In genomic region chr10:71748671-71749191, GRCh38 we compare ENCODE assay signal across 8 cellular contexts. TPM values are rescaled to one million over a fixed set of nuclear protein-coding genes. Genes with fewer than 3 reads are reported as not detected.
DNase-seq lines count a peak whose midpoint lies in the region; ATAC-seq and TF ChIP-seq lines count a peak whose summit lies in the region.

No MANE protein-coding gene starts in this region.

- H3K9me3 Mint-ChIP-seq in GM23338 = no peaks in the 10 kb centered on the region
- H3K9me3 Mint-ChIP-seq in T-cell = no peaks in the 10 kb centered on the region

- H3K4me3 Mint-ChIP-seq in GM23338 (no peak overlapping the region), T-cell (peak overlapping the region; percentile 67 to 80 (median 71))

- H3K36me3 ChIP-seq in BLaER1 treated with 17β-estradiol and CSF1 and Interleukin-3, amounts not matched to agents 10 nM and 100 nM = peaks cover 0 to 41% (median 20%) of the 10 kb centered on the region in 11 experiments; a peak in 13 of 22 replicates
- H3K36me3 ChIP-seq in GM23338 (ENCODE audit: insufficient read depth) = no peaks in the 10 kb centered on the region
- peaks cover 34 to 40% of the 10 kb centered on the region in 2 donors for H3K36me3 ChIP-seq in muscle layer of duodenum (ENCODE audit: control insufficient read depth in 1 of 2, insufficient read depth in 2 of 2, low read length in 2 of 2)
- H3K36me3 ChIP-seq in suprapubic skin = peaks cover 38% of the 10 kb centered on the region

- no peak for TF ChIP-seq POLR2A in suprapubic skin (IDR thresholded peaks at IDR 0.05)

- peaks cover 83 to 100% (median 91%) of the 10 kb centered on the region in 10 experiments for H3K4me1 ChIP-seq in BLaER1 treated with 17β-estradiol and CSF1 and Interleukin-3, amounts not matched to agents 10 nM and 100 nM
- H3K4me1 ChIP-seq in GM23338 (ENCODE audit: insufficient read depth) (peaks cover 5% of the 10 kb centered on the region; the same call in 1 of the 2 replicates), muscle layer of duodenum (ENCODE audit: control insufficient read depth in 1 of 2, insufficient read depth in 2 of 2, low read length in 2 of 2) (peaks cover 33 to 48% of the 10 kb centered on the region in 2 donors), suprapubic skin (peaks cover 56% of the 10 kb centered on the region)

- DNase-seq in GM23338 (ENCODE audit: low spot score) (no peak), T-cell (peak; percentile 62 to 93 (median 79)), amygdala (lab: John Stamatoyannopoulos, UW) (peak in 33 of 56 donors; percentile 20 to 70 (median 45)), suprapubic skin (ENCODE audit: low spot score in 2 of 2) (no peak), epidermal melanocyte (ENCODE audit: insufficient read length, low spot score) (no peak)

- no peaks in the 10 kb centered on the region for H3K9me2 ChIP-seq in GM23338 (ENCODE audit: insufficient read depth)

- no peaks in the 10 kb centered on the region for H3K79me2 ChIP-seq in GM23338 (replicated peaks; ENCODE audit: insufficient read depth)

- no peaks in the 10 kb centered on the region for H3F3A ChIP-seq in GM23338 (replicated peaks; ENCODE audit: low read depth)

- 0 out of 4 replicates have a peak, but pooled peaks of 1 of the 2 experiments have one; percentile 13 for TF ChIP-seq CTCF in GM23338 (conservative IDR thresholded peaks at IDR 0.05; ENCODE audit: low read depth in 2 of 2)
- no peak for TF ChIP-seq CTCF in suprapubic skin (IDR thresholded peaks at IDR 0.05)

- CTCF ChIA-PET in T-cell (lab: Charles Lee) = interaction anchor here in 1 of 2 donors (1.0 to 1.5 kb wide), 10 partner anchors 9 to 430 kb away, joined by 3 to 9 read pairs (median 5); partner anchors contain the start of genes SLC29A3 and VSIR

- ATAC-seq in GM23338 = peak; percentile 30
- ATAC-seq in T-cell (replicated peaks in 1 of 4) = peak; percentile 84 to 88 (median 84)
- ATAC-seq in GM21717 (IDR thresholded peaks at IDR 0.05; ENCODE audit: unreplicated experiment) = no peak

- no peaks in the 10 kb centered on the region; a peak in 1 of 22 replicates for H3K9me3 ChIP-seq in BLaER1 treated with 17β-estradiol and CSF1 and Interleukin-3, amounts not matched to agents 10 nM and 100 nM (replicated peaks in 1 of 11)
- H3K9me3 ChIP-seq in muscle layer of duodenum (ENCODE audit: control insufficient read depth in 1 of 2, low read length in 2 of 2) (no peaks in the 10 kb centered on the region), suprapubic skin (no peaks in the 10 kb centered on the region)

- peak overlapping the region; percentile 93 to 99 (median 96) for H3K4me2 ChIP-seq in BLaER1 treated with 17β-estradiol and CSF1 and Interleukin-3, amounts not matched to agents 10 nM and 100 nM
- H3K4me2 ChIP-seq in GM23338 = no peak overlapping the region

- H3K27ac Mint-ChIP-seq in GM23338 (no peak overlapping the region), T-cell (peak overlapping the region; percentile 99 to 100)

- peaks cover 35% of the 10 kb centered on the region for H3K4me1 Mint-ChIP-seq in GM23338
- peaks cover 92 to 97% (median 97%) of the 10 kb centered on the region in 3 donors for H3K4me1 Mint-ChIP-seq in T-cell

- no peaks in the 10 kb centered on the region for H3K36me3 Mint-ChIP-seq in GM23338 (ENCODE audit: low read depth)
- H3K36me3 Mint-ChIP-seq in T-cell = peaks cover 21% of the 10 kb centered on the region

- no peaks in the 10 kb centered on the region; a peak in 1 of 22 replicates for H3K27me3 ChIP-seq in BLaER1 treated with 17β-estradiol and CSF1 and Interleukin-3, amounts not matched to agents 10 nM and 100 nM
- H3K27me3 ChIP-seq in GM23338 (ENCODE audit: insufficient read depth) = no peaks in the 10 kb centered on the region
- H3K27me3 ChIP-seq in muscle layer of duodenum (ENCODE audit: low read depth, low read length) = no peaks in the 10 kb centered on the region
- no peaks in the 10 kb centered on the region for H3K27me3 ChIP-seq in suprapubic skin

- peak overlapping the region; percentile 82 to 100 (median 98) for H3K27ac ChIP-seq in BLaER1 treated with 17β-estradiol and CSF1 and Interleukin-3, amounts not matched to agents 10 nM and 100 nM
- H3K27ac ChIP-seq in GM23338 (ENCODE audit: low read depth) (no peak overlapping the region), muscle layer of duodenum (ENCODE audit: low read length) (peak overlapping the region; percentile 77), suprapubic skin (peak overlapping the region; percentile 64)

- H3K27me3 Mint-ChIP-seq in GM23338 (ENCODE audit: insufficient read depth, low read depth, poor library complexity) (peaks cover 10% of the 10 kb centered on the region), T-cell (no peaks in the 10 kb centered on the region)

- H3K4me3 ChIP-seq in BLaER1 treated with 17β-estradiol and CSF1 and Interleukin-3, amounts not matched to agents 10 nM and 100 nM = peak overlapping the region in 6 of 10 experiments; percentile 6 to 63 (median 28); a peak in 7 of 20 replicates
- H3K4me3 ChIP-seq in GM23338 = no peak overlapping the region
- peak overlapping the region in 1 of 2 donors; percentile 25 for H3K4me3 ChIP-seq in muscle layer of duodenum (ENCODE audit: low read depth in 1 of 2, low read length in 2 of 2)
- H3K4me3 ChIP-seq in suprapubic skin = no peak overlapping the region

- TF ChIP-seq EP300 in suprapubic skin (IDR thresholded peaks at IDR 0.05) = no peak

- no peak overlapping the region; the same call in 1 of the 2 replicates for H2AFZ ChIP-seq in GM23338

- H4K20me1 ChIP-seq in BLaER1 treated with 17β-estradiol and CSF1 and Interleukin-3, amounts not matched to agents 10 nM and 100 nM = no peaks in the 10 kb centered on the region
- H4K20me1 ChIP-seq in GM23338 (replicated peaks; ENCODE audit: insufficient read depth) = no peaks in the 10 kb centered on the region

- POLR2A ChIA-PET in T-cell (lab: Charles Lee) = interaction anchor here in 1 of 2 donors (0.6 to 1.0 kb wide), 3 partner anchors 9 to 98 kb away, joined by 3 to 8 read pairs (median 3); no protein-coding TSS in a partner anchor

- 22% methylated on average over 14 of the region's 15 CpGs for whole genome bisulfite sequencing in suprapubic skin

- peak overlapping the region; percentile 71 to 94 (median 89); a peak in 21 of 22 replicates for H3K9ac ChIP-seq in BLaER1 treated with 17β-estradiol and CSF1 and Interleukin-3, amounts not matched to agents 10 nM and 100 nM

TF ChIP-seq in GM23338, 12 proteins besides CTCF, POLR2A, EP300 and RAD21 (continues in another document):
- no peak for TF ChIP-seq EZH2phosphoT487 (IDR thresholded peaks at IDR 0.05; ENCODE audit: unreplicated experiment)
- no peak for TF ChIP-seq REST (IDR thresholded peaks at IDR 0.05; ENCODE audit: unreplicated experiment)
- TF ChIP-seq JUNB (IDR thresholded peaks at IDR 0.05; ENCODE audit: unreplicated experiment) = no peak
- no peak for TF ChIP-seq POLR2AphosphoS5 (IDR thresholded peaks at IDR 0.05; ENCODE audit: low read depth)
- TF ChIP-seq EZH2 (IDR thresholded peaks at IDR 0.05; ENCODE audit: low read depth, unreplicated experiment) = no peak
- TF ChIP-seq NANOG (IDR thresholded peaks at IDR 0.05; ENCODE audit: borderline replicate concordance) = no peak

RNA-seq across cellular contexts. Expression of gene VSIR, which starts 24.6 kb away (rescaled TPM):
- total RNA-seq in GM23338 (2014; rRNA removed; shearing (Covaris generic)) = 0.04 and 0.10 TPM in 2 replicates
- 0.74 TPM in 1 of 2 replicates, not detected in the other for polyA plus RNA-seq in GM23338 (2016; fragmentation: Nextera tagmentation; extraction: Ambion mirVana)
- 100 to 1,000 TPM in 2 of 5 donors, 10 to 100 TPM in 3; 81.4 to 134 (median 98.3) TPM for total RNA-seq in T-cell
- 10 to 100 TPM; 16.3 to 50.7 (median 33.6) TPM for total RNA-seq in suprapubic skin

RNA-seq across cellular contexts. Expression of gene C10orf105, which starts 29.2 kb away (rescaled TPM):
- 0.17 and 0.19 TPM in 2 replicates for total RNA-seq in GM23338 (2014; rRNA removed; shearing (Covaris generic))
- polyA plus RNA-seq in GM23338 (2016; fragmentation: Nextera tagmentation; extraction: Ambion mirVana) = 0.15 and 0.19 TPM in 2 replicates
- total RNA-seq in T-cell (under 1 TPM; 0.15 to 0.45 (median 0.16) TPM), suprapubic skin (under 1 TPM in 2 of 4 donors, not detected in 2; 0.17 to 0.48 TPM)

Comparison
In these comparisons a context has a peak if more than half of its experiments do, and no peak if none do; other contexts are left out.
1. H3K4me3 ChIP-seq: peak in BLaER1 treated with 17β-estradiol and CSF1 and Interleukin-3, amounts not matched to agents 10 nM and 100 nM (6 of 10); none in GM23338 (single experiment) and suprapubic skin (single experiment).
2. DNase-seq: peak in T-cell (34 of 34) and amygdala (33 of 56); none in GM23338 (single experiment), suprapubic skin (0 of 2) and epidermal melanocyte (single experiment).
3. RNA of gene VSIR, which starts 24.6 kb away (total RNA-seq): 81.4 to 134 TPM in T-cell and 16.3 to 50.7 TPM in suprapubic skin; 0.04 to 0.10 TPM in GM23338; every median in the first group is over 10 times any median in the second.